ENCODE assay signal across 8 cellular contexts in genomic region chr19:15379083-15379995, GRCh38. TPM values are rescaled to one million over a fixed set of nuclear protein-coding genes. Genes with fewer than 3 reads are reported as not detected.
DNase-seq lines count a peak whose midpoint lies in the region; ATAC-seq and TF ChIP-seq lines count a peak whose summit lies in the region.

AKAP8 (minus strand) TSS chr19:15379787; CDS start chr19:15379731, 56 bp downstream.

- peak within 1 kb of the TSS; percentile 94 to 99 (median 97) for H3K9ac ChIP-seq in BLaER1 treated with 17β-estradiol and CSF1 and Interleukin-3, amounts not matched to agents 10 nM and 100 nM
- H3K9ac ChIP-seq in colonic mucosa (ENCODE audit: low read depth in 2 of 2, low read length in 2 of 2): peak within 1 kb of the TSS; percentile 96 to 100

- no peak for TF ChIP-seq CTCF in colonic mucosa (IDR thresholded peaks at IDR 0.05)

- peaks cover 36 to 81% (median 50%) of the 10 kb centered on the region in 11 experiments for H4K20me1 ChIP-seq in BLaER1 treated with 17β-estradiol and CSF1 and Interleukin-3, amounts not matched to agents 10 nM and 100 nM

- peak within 1 kb of the TSS; percentile 95 to 99 (median 98) for H3K27ac ChIP-seq in BLaER1 treated with 17β-estradiol and CSF1 and Interleukin-3, amounts not matched to agents 10 nM and 100 nM
- H3K27ac ChIP-seq in colonic mucosa (peak within 1 kb of the TSS; percentile 92), layer of hippocampus (ENCODE audit: low read depth, low read length) (peak within 1 kb of the TSS; percentile 96)

- no peaks in the 10 kb centered on the region for H3K9me3 Mint-ChIP-seq in activated CD4-positive, alpha-beta T cell treated with anti-CD3 and anti-CD28 coated beads, Interleukin-2, amount 10 ng/mL, durations not matched to agents 24 days and 14 days

- peaks cover 19 to 57% (median 40%) of the 10 kb centered on the region in 11 experiments for H3K36me3 ChIP-seq in BLaER1 treated with 17β-estradiol and CSF1 and Interleukin-3, amounts not matched to agents 10 nM and 100 nM
- H3K36me3 ChIP-seq in colonic mucosa: no peaks in the 10 kb centered on the region

- H3K4me3 Mint-ChIP-seq in activated CD4-positive, alpha-beta T cell treated with anti-CD3 and anti-CD28 coated beads, Interleukin-2, amount 10 ng/mL, durations not matched to agents 24 days and 14 days: peak within 1 kb of the TSS; percentile 86

- peaks cover 2% of the 10 kb centered on the region for H3K27me3 Mint-ChIP-seq in activated CD4-positive, alpha-beta T cell treated with anti-CD3 and anti-CD28 coated beads, Interleukin-2, amount 10 ng/mL, durations not matched to agents 24 days and 14 days

- peak; percentile 85 for DNase-seq in NCI-H526 treated with DMSO at 0.1 percent for 48 hours (lab: John Stamatoyannopoulos, UW)
- DNase-seq in activated CD4-positive, alpha-beta T cell treated with anti-CD3 and anti-CD28 coated beads, Interleukin-2, amount 10 ng/mL, durations not matched to agents 24 days and 14 days: peak; percentile 99
- DNase-seq in colonic mucosa: peak; percentile 97
- DNase-seq in stimulated activated CD4-positive, alpha-beta T cell treated with anti-CD3 and anti-CD28 coated beads, Interleukin-1b, Interleukin-23, amount 100 ng/mL, for 24 hours (ENCODE audit: low read depth in 4 of 4, low spot score in 1 of 4): peak; percentile 93 to 96 (median 96)

- no peaks in the 10 kb centered on the region for H3K27me3 ChIP-seq in BLaER1 treated with 17β-estradiol and CSF1 and Interleukin-3, amounts not matched to agents 10 nM and 100 nM
- H3K27me3 ChIP-seq in colonic mucosa: no peaks in the 10 kb centered on the region
- no peaks in the 10 kb centered on the region for H3K27me3 ChIP-seq in layer of hippocampus (ENCODE audit: control insufficient read depth, insufficient read depth, low read length)

- intact Hi-C loops in activated CD4-positive, alpha-beta T cell treated with anti-CD3 and anti-CD28 coated beads, Interleukin-2, amount 10 ng/mL, durations not matched to agents 24 days and 14 days (cut with micrococcal nuclease): loop anchor here (1.0 to 5.0 kb wide), 6 partner anchors 40 to 254 kb away; partner anchors contain the start of gene BRD4
- intact Hi-C loops in colonic mucosa (cut with DNase I): loop anchor here (10.0 kb wide), 1 partner anchor 115 kb away; no protein-coding TSS in a partner anchor

- H3K4me3 ChIP-seq in BLaER1 treated with 17β-estradiol and CSF1 and Interleukin-3, amounts not matched to agents 10 nM and 100 nM: peak within 1 kb of the TSS; percentile 84 to 100 (median 94)
- peak within 1 kb of the TSS; percentile 94 for H3K4me3 ChIP-seq in colonic mucosa

- H3K4me1 Mint-ChIP-seq in activated CD4-positive, alpha-beta T cell treated with anti-CD3 and anti-CD28 coated beads, Interleukin-2, amount 10 ng/mL, durations not matched to agents 24 days and 14 days: peaks cover 33% of the 10 kb centered on the region

- ATAC-seq in GM19351 (IDR thresholded peaks at IDR 0.05; ENCODE audit: unreplicated experiment): peak; percentile 80
- ATAC-seq in HG03520 (IDR thresholded peaks at IDR 0.05; ENCODE audit: unreplicated experiment): peak; percentile 72

- H3K36me3 Mint-ChIP-seq in activated CD4-positive, alpha-beta T cell treated with anti-CD3 and anti-CD28 coated beads, Interleukin-2, amount 10 ng/mL, durations not matched to agents 24 days and 14 days (ENCODE audit: low read depth): peaks cover 18% of the 10 kb centered on the region

- H3K9me3 ChIP-seq in BLaER1 treated with 17β-estradiol and CSF1 and Interleukin-3, amounts not matched to agents 10 nM and 100 nM (replicated peaks in 1 of 11): no peaks in the 10 kb centered on the region
- no peaks in the 10 kb centered on the region for H3K9me3 ChIP-seq in colonic mucosa

- peak within 1 kb of the TSS; percentile 100 for H3K27ac Mint-ChIP-seq in activated CD4-positive, alpha-beta T cell treated with anti-CD3 and anti-CD28 coated beads, Interleukin-2, amount 10 ng/mL, durations not matched to agents 24 days and 14 days

- H3K4me2 ChIP-seq in BLaER1 treated with 17β-estradiol and CSF1 and Interleukin-3, amounts not matched to agents 10 nM and 100 nM: peak within 1 kb of the TSS; percentile 93 to 99 (median 99)

- peaks cover 34 to 62% (median 45%) of the 10 kb centered on the region in 10 experiments for H3K4me1 ChIP-seq in BLaER1 treated with 17β-estradiol and CSF1 and Interleukin-3, amounts not matched to agents 10 nM and 100 nM
- no peaks in the 10 kb centered on the region for H3K4me1 ChIP-seq in colonic mucosa

RNA-seq across cellular contexts. Expression of gene AKAP8, which starts in this region (rescaled TPM):
- total RNA-seq in activated CD4-positive, alpha-beta T cell treated with anti-CD3 and anti-CD28 coated beads, Interleukin-2, amount 10 ng/mL, durations not matched to agents 24 days and 14 days: 55.4 and 56.2 TPM in 2 replicates
- 10 to 100 TPM; 37.0 to 55.2 TPM for total RNA-seq in colonic mucosa

Comparison
In these comparisons a context has a peak if more than half of its experiments do, and no peak if none do; other contexts are left out.
1. Peak in every context shown above with its lines: DNase-seq, ATAC-seq, H3K4me3 ChIP-seq and H3K27ac ChIP-seq.